In genomic region chr10:104299031-104299904, GRCh38 we compare ENCODE assay signal across 13 cellular contexts. TPM values are rescaled to one million over a fixed set of nuclear protein-coding genes. Genes with fewer than 3 reads are reported as not detected.
A peak's percentile ranks its signal among the peaks of the same experiment; 100 is the strongest.
DNase-seq lines count a peak whose midpoint lies in the region; ATAC-seq, FAIRE-seq and TF ChIP-seq lines count a peak whose summit lies in the region.
"Had no signal": no experiment of that assay in that cellular context is flagged by ENCODE, and none has a peak within 500 bp of the region (broad histone marks: within the 10 kb centered on the region; RNA-seq: fewer than 3 reads in every experiment).

No MANE protein-coding gene starts in this region.

- H4K20me1 ChIP-seq in SK-N-SH (ENCODE audit: insufficient read depth) (no peaks in the 10 kb centered on the region), endothelial cell of umbilical vein (replicated peaks; ENCODE audit: control insufficient read depth, extremely low read depth, insufficient read depth, low read length) (no peaks in the 10 kb centered on the region)

- peak; percentile 46 for DNase-seq in SK-N-SH
- DNase-seq in endothelial cell of umbilical vein (ENCODE audit: low read depth, low spot score): peak; percentile 56
- peak; percentile 26 for DNase-seq in mucosa of gallbladder (ENCODE audit: low spot score)
- no peak for DNase-seq in upper lobe of left lung
- DNase-seq in occipital lobe (lab: John Stamatoyannopoulos, UW): no peak
- no peak for DNase-seq in activated gamma-delta T cell treated with Interleukin-2 at 50 U/mL for 16 hours
- DNase-seq: activated CD4-positive, alpha-beta T cell treated with anti-CD3 and anti-CD28 coated beads, Interleukin-2, amount 50 U/mL, for 1 hour; natural killer cell; NCI-H2029 treated with DMSO at 0.1 percent for 48 hours had no signal

- H3K9me1 ChIP-seq in endothelial cell of umbilical vein (replicated peaks; ENCODE audit: control insufficient read depth, extremely low read depth, insufficient read depth, low read length): no peaks in the 10 kb centered on the region

- dilution Hi-C loops in endothelial cell of umbilical vein (cut with MboI; ENCODE audit: extremely low pct_ligation_motif_present, low sequenced_read_pairs): no loop called here

- no TSS peak for BruUV-seq in endothelial cell of umbilical vein (replicated peaks; lab: Mats Ljungman, UMichigan)

- H3K27ac ChIP-seq in SK-N-SH (ENCODE audit: low read depth in 2 of 2, low read length in 1 of 2): peak overlapping the region; percentile 96 to 98
- peak overlapping the region; percentile 89 for H3K27ac ChIP-seq in endothelial cell of umbilical vein (ENCODE audit: insufficient read depth, low read depth, low read length)
- H3K27ac ChIP-seq in upper lobe of left lung: peak overlapping the region; percentile 70 to 79 (median 75)
- H3K27ac ChIP-seq: 22Rv1 had no signal

- H3K4me3 ChIP-seq in SK-N-SH (ENCODE audit: low read depth in 2 of 2, low read length in 1 of 2): no peak overlapping the region
- no peak overlapping the region for H3K4me3 ChIP-seq in endothelial cell of umbilical vein (replicated peaks in 1 of 3; ENCODE audit: insufficient read depth in 1 of 3, low read depth in 1 of 3, low read length in 3 of 3)
- no peak overlapping the region for H3K4me3 ChIP-seq in upper lobe of left lung

- H3K27me3 ChIP-seq in SK-N-SH (ENCODE audit: insufficient read depth) (no peaks in the 10 kb centered on the region), endothelial cell of umbilical vein (ENCODE audit: control insufficient read depth in 2 of 2, insufficient read depth in 2 of 2, low read length in 2 of 2) (no peaks in the 10 kb centered on the region), upper lobe of left lung (no peaks in the 10 kb centered on the region)

- H3K79me2 ChIP-seq in SK-N-SH (ENCODE audit: insufficient read depth) (no peaks in the 10 kb centered on the region), endothelial cell of umbilical vein (ENCODE audit: control insufficient read depth, insufficient read depth, low read length) (no peaks in the 10 kb centered on the region)

- no peak for TF ChIP-seq RAD21 in SK-N-SH (IDR thresholded peaks at IDR 0.05; ENCODE audit: low read length)

- TF ChIP-seq EP300 in SK-N-SH (IDR thresholded peaks at IDR 0.05; ENCODE audit: borderline replicate concordance in 1 of 2, low read depth in 1 of 2, low read length in 1 of 2) (no peak), upper lobe of left lung (IDR thresholded peaks at IDR 0.05) (no peak)

- TF ChIP-seq POLR2A in endothelial cell of umbilical vein (IDR thresholded peaks at IDR 0.05; ENCODE audit: low read depth, low read length): no peak
- TF ChIP-seq POLR2A in upper lobe of left lung (IDR thresholded peaks at IDR 0.05): no peak

- H3K9me2 ChIP-seq in SK-N-SH: no peaks in the 10 kb centered on the region

- intact Hi-C loops in endothelial cell of umbilical vein (cut with micrococcal nuclease): no loop called here

- FAIRE-seq in endothelial cell of umbilical vein (lab: Jason Lieb, UNC): peak; percentile 46

- H3K9ac ChIP-seq in SK-N-SH (peak overlapping the region; percentile 82), endothelial cell of umbilical vein (replicated peaks; ENCODE audit: extremely low read depth, insufficient read depth, low read length) (peak overlapping the region; percentile 46)

- peaks cover 19% of the 10 kb centered on the region for H3F3A ChIP-seq in SK-N-SH (replicated peaks; ENCODE audit: insufficient read depth)

- POLR2A ChIA-PET in SK-N-SH (lab: Yijun Ruan, JAX): no interaction called here
- POLR2A ChIA-PET in endothelial cell of umbilical vein (lab: Charles Lee): no interaction called here

- no peaks in the 10 kb centered on the region for H3K36me3 ChIP-seq in SK-N-SH (replicated peaks in 1 of 2; ENCODE audit: control insufficient read depth in 1 of 2, insufficient read depth in 2 of 2, low read length in 1 of 2)
- no peaks in the 10 kb centered on the region for H3K36me3 ChIP-seq in endothelial cell of umbilical vein (ENCODE audit: control insufficient read depth in 2 of 2, extremely low read depth in 1 of 2, insufficient read depth in 2 of 2, low read length in 2 of 2)
- no peaks in the 10 kb centered on the region for H3K36me3 ChIP-seq in upper lobe of left lung

- H2AFZ ChIP-seq in SK-N-SH (ENCODE audit: low read depth): no peak overlapping the region; the same call in 1 of the 2 replicates
- H2AFZ ChIP-seq in endothelial cell of umbilical vein (ENCODE audit: low read depth, low read length): peak overlapping the region; percentile 7

- H3K4me1 ChIP-seq in SK-N-SH (ENCODE audit: control insufficient read depth in 1 of 2, insufficient read depth in 2 of 2, low read depth in 1 of 2, low read length in 1 of 2) (peaks cover 22 to 33% of the 10 kb centered on the region in 2 experiments), endothelial cell of umbilical vein (ENCODE audit: control insufficient read depth, extremely low read depth, insufficient read depth, low read length) (peaks cover 29% of the 10 kb centered on the region), upper lobe of left lung (peaks cover 17 to 34% (median 24%) of the 10 kb centered on the region in 4 donors)

- WGBS in SK-N-SH (ENCODE audit: low lambda C conversion rate): 87% methylated on average over 13 of the region's 13 CpGs
- 54 to 62% methylated on average over 13 of the region's 13 CpGs for WGBS in upper lobe of left lung, 2 donors

- TF ChIP-seq CTCF in SK-N-SH (IDR thresholded peaks at IDR 0.05) (no peak), endothelial cell of umbilical vein (IDR thresholded peaks at IDR 0.05; ENCODE audit: extremely low read depth in 1 of 2, insufficient read depth in 1 of 2, low read depth in 1 of 2, low read length in 2 of 2) (no peak), upper lobe of left lung (IDR thresholded peaks at IDR 0.05) (no peak)

- H3K4me2 ChIP-seq in SK-N-SH (peak overlapping the region; percentile 83), endothelial cell of umbilical vein (ENCODE audit: insufficient read depth, low read length) (peak overlapping the region; percentile 33)

- CTCF ChIA-PET in SK-N-SH (lab: Yijun Ruan, JAX) (interaction anchor here (0.7 to 3.5 kb wide), 10 partner anchors 8 to 323 kb away, joined by 3 to 46 read pairs (median 8); partner anchors contain the start of genes CFAP58 and ITPRIP), endothelial cell of umbilical vein (lab: Charles Lee) (interaction anchor here (1.1 to 3.4 kb wide), 9 partner anchors 9 to 411 kb away, joined by 3 to 34 read pairs (median 6); partner anchors contain the start of genes CFAP58 and ITPRIP)

- H3K9me3 ChIP-seq in SK-N-SH (no peaks in the 10 kb centered on the region), endothelial cell of umbilical vein (replicated peaks; ENCODE audit: control insufficient read depth, insufficient read depth, low read length) (no peaks in the 10 kb centered on the region), upper lobe of left lung (no peaks in the 10 kb centered on the region)

- ATAC-seq in SK-N-SH treated with all-trans-retinoic acid at 6 μM for 48 hours (no peak), upper lobe of left lung (ENCODE audit: low FRiP score in 2 of 2) (peak; percentile 20 to 27), HG03460 (IDR thresholded peaks at IDR 0.05; ENCODE audit: unreplicated experiment) (no peak)
- ATAC-seq: natural killer cell, Panc1 had no signal

RNA-seq across cellular contexts. Expression of gene GSTO2, which starts 30.3 kb away (rescaled TPM):
- polyA plus RNA-seq in SK-N-SH (2012; rRNA removed) (0.47 and 0.49 TPM in 2 replicates), endothelial cell of umbilical vein (1.4 TPM in 2 replicates)
- polyA plus RNA-seq in SK-N-SH (2012; cell fraction: cytosol; rRNA removed): 0.33 and 0.46 TPM in 2 replicates
- 0.58 and 0.73 TPM in 2 replicates for polyA plus RNA-seq in SK-N-SH (2012; cell fraction: nucleus; rRNA removed)
- total RNA-seq in endothelial cell of umbilical vein (0.84 and 0.95 TPM in 2 replicates), mucosa of gallbladder (17.2 TPM), upper lobe of left lung (10 to 100 TPM in 1 of 6 donors, 1 to 10 TPM in 5; 2.8 to 11.2 (median 7.8) TPM), occipital lobe (0.62 TPM)
- 0.87 and 1.1 TPM in 2 replicates for polyA plus RNA-seq in endothelial cell of umbilical vein (2011; cell fraction: cytosol; rRNA removed)
- polyA plus RNA-seq in endothelial cell of umbilical vein (2011; cell fraction: nucleus; rRNA removed): 0.73 and 0.83 TPM in 2 replicates
- polyA plus RNA-seq in endothelial cell of umbilical vein (2012): 1.2 and 2.4 TPM in 2 replicates
- polyA minus RNA-seq in endothelial cell of umbilical vein: 0.19 and 0.87 TPM in 2 replicates
- polyA minus RNA-seq in endothelial cell of umbilical vein (2011; cell fraction: cytosol; rRNA and poly(A)+ RNA removed): 1.4 TPM
- 1.8 and 2.8 TPM in 2 replicates for polyA minus RNA-seq in endothelial cell of umbilical vein (2011; cell fraction: nucleus; rRNA and poly(A)+ RNA removed)

RNA-seq across cellular contexts. Expression of gene ITPRIP, which starts 39.0 kb away (rescaled TPM):
- polyA plus RNA-seq in SK-N-SH (2012; rRNA removed) (20.2 and 22.1 TPM in 2 replicates), endothelial cell of umbilical vein (27.5 and 33.2 TPM in 2 replicates)
- polyA plus RNA-seq in SK-N-SH (2012; cell fraction: cytosol; rRNA removed): 10.5 and 13.0 TPM in 2 replicates
- polyA plus RNA-seq in SK-N-SH (2012; cell fraction: nucleus; rRNA removed): 23.3 and 31.4 TPM in 2 replicates
- total RNA-seq in endothelial cell of umbilical vein (31.4 and 33.3 TPM in 2 replicates), mucosa of gallbladder (14.8 TPM), upper lobe of left lung (10 to 100 TPM; 28.3 to 86.2 (median 34.4) TPM), occipital lobe (1.6 TPM)
- polyA plus RNA-seq in endothelial cell of umbilical vein (2011; cell fraction: cytosol; rRNA removed): 30.0 and 32.0 TPM in 2 replicates
- 46.1 and 47.6 TPM in 2 replicates for polyA plus RNA-seq in endothelial cell of umbilical vein (2011; cell fraction: nucleus; rRNA removed)
- polyA plus RNA-seq in endothelial cell of umbilical vein (2012): 33.9 and 36.0 TPM in 2 replicates
- polyA minus RNA-seq in endothelial cell of umbilical vein: 41.3 and 46.5 TPM in 2 replicates
- polyA minus RNA-seq in endothelial cell of umbilical vein (2011; cell fraction: cytosol; rRNA and poly(A)+ RNA removed): 13.7 TPM
- polyA minus RNA-seq in endothelial cell of umbilical vein (2011; cell fraction: nucleus; rRNA and poly(A)+ RNA removed): 69.6 and 71.3 TPM in 2 replicates

RNA-seq across cellular contexts. Expression of gene GSTO1, which starts 44.6 kb away (rescaled TPM):
- polyA plus RNA-seq in SK-N-SH (2012; rRNA removed) (114 and 126 TPM in 2 replicates), endothelial cell of umbilical vein (85.6 and 124 TPM in 2 replicates)
- polyA plus RNA-seq in SK-N-SH (2012; cell fraction: cytosol; rRNA removed): 145 and 188 TPM in 2 replicates
- polyA plus RNA-seq in SK-N-SH (2012; cell fraction: nucleus; rRNA removed): 58.2 and 67.8 TPM in 2 replicates
- total RNA-seq in endothelial cell of umbilical vein (195 and 211 TPM in 2 replicates), mucosa of gallbladder (95.0 TPM), upper lobe of left lung (100 to 1,000 TPM in 3 of 6 donors, 10 to 100 TPM in 3; 30.4 to 147 (median 102) TPM), occipital lobe (26.4 TPM)
- 156 and 164 TPM in 2 replicates for polyA plus RNA-seq in endothelial cell of umbilical vein (2011; cell fraction: cytosol; rRNA removed)
- polyA plus RNA-seq in endothelial cell of umbilical vein (2011; cell fraction: nucleus; rRNA removed): 64.9 and 85.2 TPM in 2 replicates
- polyA plus RNA-seq in endothelial cell of umbilical vein (2012): 290 and 303 TPM in 2 replicates
- 33.9 and 46.7 TPM in 2 replicates for polyA minus RNA-seq in endothelial cell of umbilical vein
- 55.1 TPM for polyA minus RNA-seq in endothelial cell of umbilical vein (2011; cell fraction: cytosol; rRNA and poly(A)+ RNA removed)
- polyA minus RNA-seq in endothelial cell of umbilical vein (2011; cell fraction: nucleus; rRNA and poly(A)+ RNA removed): 25.7 and 36.3 TPM in 2 replicates

RNA-seq across cellular contexts. Expression of gene CFAP58, which starts 54.4 kb away (rescaled TPM):
- 0.38 and 0.47 TPM in 2 replicates for polyA plus RNA-seq in SK-N-SH (2012; rRNA removed)
- 0.52 and 0.86 TPM in 2 replicates for polyA plus RNA-seq in SK-N-SH (2012; cell fraction: cytosol; rRNA removed)
- 0.29 and 0.95 TPM in 2 replicates for polyA plus RNA-seq in SK-N-SH (2012; cell fraction: nucleus; rRNA removed)
- 0.29 and 0.35 TPM in 2 replicates for total RNA-seq in endothelial cell of umbilical vein
- 0.03 and 0.07 TPM in 2 replicates for polyA plus RNA-seq in endothelial cell of umbilical vein
- polyA plus RNA-seq in endothelial cell of umbilical vein (2011; cell fraction: cytosol; rRNA removed): 0.10 and 0.17 TPM in 2 replicates
- 1.0 and 1.5 TPM in 2 replicates for polyA plus RNA-seq in endothelial cell of umbilical vein (2011; cell fraction: nucleus; rRNA removed)
- polyA plus RNA-seq in endothelial cell of umbilical vein (2012): 0.55 and 0.61 TPM in 2 replicates
- polyA minus RNA-seq in endothelial cell of umbilical vein: 0.07 TPM in 1 of 2 replicates, not detected in the other
- polyA minus RNA-seq in endothelial cell of umbilical vein (2011; cell fraction: cytosol; rRNA and poly(A)+ RNA removed): not detected
- polyA minus RNA-seq in endothelial cell of umbilical vein (2011; cell fraction: nucleus; rRNA and poly(A)+ RNA removed): 0.34 and 0.72 TPM in 2 replicates
- total RNA-seq in mucosa of gallbladder: 0.12 TPM
- 10 to 100 TPM in 1 of 6 donors, 1 to 10 TPM in 3, under 1 TPM in 2; 0.14 to 11.0 (median 1.0) TPM for total RNA-seq in upper lobe of left lung
- total RNA-seq in occipital lobe: 0.62 TPM

Comparison
In these comparisons a context has a peak if more than half of its experiments do, and no peak if none do; other contexts are left out.
1. DNase-seq: peak in SK-N-SH (single experiment), endothelial cell of umbilical vein (single experiment) and mucosa of gallbladder (single experiment); none in upper lobe of left lung (0 of 2), occipital lobe (single experiment) and activated gamma-delta T cell treated with Interleukin-2 at 50 U/mL for 16 hours (single experiment).
2. ATAC-seq: peak in upper lobe of left lung (2 of 2); none in SK-N-SH treated with all-trans-retinoic acid at 6 μM for 48 hours (single experiment) and HG03460 (single experiment).
3. Peak in every context shown above with its lines, with median percentiles within 50 percentile points of each other: H3K27ac ChIP-seq.